2 cellular contexts compared by ENCODE assay signal in genomic region chr5:146718628-146719027, GRCh38.
TF ChIP-seq lines count a peak whose summit lies in the region.

No MANE protein-coding gene starts in this region.

TF ChIP-seq in SK-N-SH, 30 proteins besides CTCF, POLR2A, EP300 and RAD21 (continued from another document):
- TF ChIP-seq PBX3 (IDR thresholded peaks at IDR 0.05), result 0 out of 2 replicates have a peak, but pooled peaks have one; percentile 19
TF ChIP-seq in SK-N-SH: peak in this region for 1.

TF ChIP-seq in SK-N-SH treated with all-trans-retinoic acid at 6 μM for 48 hours, 23 proteins besides CTCF, POLR2A, EP300 and RAD21 (continued from another document):
- TF ChIP-seq CREB5 (CRISPR knock-in tag; IDR thresholded peaks at IDR 0.05; ENCODE audit: low read depth), result no peak
- no peak for TF ChIP-seq ZNF565 (CRISPR knock-in tag; conservative IDR thresholded peaks at IDR 0.05; ENCODE audit: low read depth)
- no peak for TF ChIP-seq PPARA (CRISPR knock-in tag; IDR thresholded peaks at IDR 0.05; ENCODE audit: borderline replicate concordance)
TF ChIP-seq in SK-N-SH treated with all-trans-retinoic acid at 6 μM for 48 hours: peak in this region for 0.
